In the genomic region with DNA sequence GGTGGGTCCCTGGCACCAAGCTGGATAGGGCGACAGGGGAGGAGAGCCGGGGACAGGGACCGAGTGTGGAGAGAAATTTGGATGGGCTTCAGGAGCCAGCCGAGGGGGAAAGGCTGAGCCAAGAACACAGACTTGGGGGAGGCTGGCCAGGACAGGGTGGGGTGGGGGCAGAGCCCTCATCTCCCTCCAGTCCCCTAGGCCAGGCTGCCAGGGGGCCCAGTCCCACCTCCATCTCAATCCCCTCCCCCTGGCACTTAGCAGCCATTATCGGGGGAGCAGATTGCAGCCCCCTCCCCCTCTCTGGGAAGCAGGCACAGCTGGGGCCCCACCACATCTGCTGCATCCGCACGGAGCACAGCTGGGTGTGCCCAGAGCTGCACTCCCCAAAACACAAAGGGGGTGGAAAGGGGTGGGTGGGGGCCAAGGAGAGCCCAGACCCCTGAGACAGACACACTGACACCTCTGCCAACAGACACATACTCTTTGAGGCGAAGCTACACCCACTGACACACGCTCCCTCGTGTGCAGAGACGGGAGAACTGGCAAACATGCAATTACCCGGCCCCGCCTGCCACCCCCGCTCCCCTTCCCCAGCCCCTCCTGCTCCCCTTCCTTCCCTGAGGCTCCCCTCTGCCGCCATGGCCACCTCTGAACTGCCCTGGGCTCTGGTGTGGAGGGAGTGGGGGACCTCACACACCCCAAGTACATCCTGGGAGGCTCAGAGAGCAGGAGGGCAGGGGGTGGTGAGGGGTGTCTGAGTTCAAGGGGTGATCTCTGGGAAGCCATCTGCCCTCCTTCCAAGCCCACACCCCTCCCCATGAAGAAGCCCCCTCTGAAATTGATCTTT, we compare ENCODE assay signal across 9 cellular contexts. TPM values are rescaled to one million over a fixed set of nuclear protein-coding genes. Genes with fewer than 3 reads are reported as not detected.
DNase-seq lines count a peak whose midpoint lies in the region; ATAC-seq, FAIRE-seq and TF ChIP-seq lines count a peak whose summit lies in the region.
"Had no signal": no experiment of that assay in that cellular context is flagged by ENCODE, and none has a peak within 500 bp of the region (broad histone marks: within the 10 kb centered on the region; RNA-seq: fewer than 3 reads in every experiment).

No MANE protein-coding gene starts in this region.

- H3F3A ChIP-seq in neural progenitor cell (ENCODE audit: low read depth), result peaks cover 50% of the 10 kb centered on the region

- CTCF ChIA-PET in K562 (lab: Yijun Ruan, JAX; ENCODE audit: low intra/inter-chr PET ratio), result interaction anchor here (0.7 to 1.4 kb wide), 3 partner anchors 14 to 107 kb away, joined by 3 to 8 read pairs (median 3); a partner anchor contains a TSS

- H2AFZ ChIP-seq in K562 (ENCODE audit: low read depth, low read length) (no peak overlapping the region), neural progenitor cell (replicated peaks) (no peak overlapping the region)

- H3K9me3 Mint-ChIP-seq in neural progenitor cell, result no peaks in the 10 kb centered on the region

- no peaks in the 10 kb centered on the region for H3K36me3 Mint-ChIP-seq in neural progenitor cell

- peak overlapping the region; percentile 78 for H3K4me2 ChIP-seq in K562 (ENCODE audit: insufficient read depth, low read length)
- peak overlapping the region; percentile 80 for H3K4me2 ChIP-seq in neural progenitor cell

- H3K4me1 ChIP-seq in K562 (replicated peaks in 1 of 2; ENCODE audit: control insufficient read depth in 2 of 2, insufficient read depth in 2 of 2, low read length in 2 of 2) (peaks cover 64 to 92% of the 10 kb centered on the region in 2 experiments), neural progenitor cell (peaks cover 72% of the 10 kb centered on the region)

- TF ChIP-seq POLR2A in K562 (conservative IDR thresholded peaks at IDR 0.05), result no peak; the same call in 1 of the 2 replicates

- H3K27me3 Mint-ChIP-seq in neural progenitor cell (ENCODE audit: insufficient read depth, low read depth), result peaks cover 22% of the 10 kb centered on the region

- H3K9me1 ChIP-seq in K562 (ENCODE audit: control insufficient read depth, insufficient read depth, low read length), result no peaks in the 10 kb centered on the region

- BruUV-seq in K562 (replicated peaks; lab: Mats Ljungman, UMichigan), result no TSS peak

- no peaks in the 10 kb centered on the region; the same call in 2 of the 3 replicates for H3K79me2 ChIP-seq in K562 (ENCODE audit: control insufficient read depth, insufficient read depth, low read length)
- no peaks in the 10 kb centered on the region for H3K79me2 ChIP-seq in neural progenitor cell (ENCODE audit: low read depth)

- H3K9ac ChIP-seq in K562 (ENCODE audit: insufficient read depth in 1 of 2, low read depth in 2 of 2, low read length in 2 of 2) (peak overlapping the region; percentile 63 to 78), neural progenitor cell (no peak overlapping the region)

- peak in 1 of 4 experiments; percentile 19 for DNase-seq in K562 (ENCODE audit: extremely low read depth in 1 of 4, low spot score in 3 of 4)
- DNase-seq in neural progenitor cell (ENCODE audit: low spot score), result no peak
- DNase-seq in activated CD4-positive, alpha-beta T cell treated with anti-CD3 and anti-CD28 coated beads for 1 hour, result no peak
- DNase-seq in GM13976 (ENCODE audit: low spot score), result no peak

- WGBS in K562 (ENCODE audit: insufficient coverage, low coverage, missing lambda C conversion rate), result 13% methylated on average over 1 of the region's 15 CpGs

- in situ Hi-C loops in K562 (cut with MboI), result no loop called here
- in situ Hi-C loops in GM13976 (cut with MboI; ENCODE audit: low sequenced_read_pairs, unreplicated experiment), result no loop called here

- peak overlapping the region; percentile 84 for H3K4me3 Mint-ChIP-seq in neural progenitor cell

- TF ChIP-seq RAD21 in K562 (CRISPR knock-in tag; conservative IDR thresholded peaks at IDR 0.05 in 1 of 2, IDR thresholded peaks at IDR 0.05 in 1 of 2), result no peak

- no peak for FAIRE-seq in K562 (lab: Jason Lieb, UNC)

- H3K9me3 ChIP-seq in K562 (replicated peaks; ENCODE audit: control insufficient read depth, insufficient read depth, low read depth, low read length), result no peaks in the 10 kb centered on the region
- no peaks in the 10 kb centered on the region for H3K9me3 ChIP-seq in neural progenitor cell (ENCODE audit: low read depth)

- ATAC-seq in GM18909 (IDR thresholded peaks at IDR 0.05; ENCODE audit: poor library complexity, unreplicated experiment) (peak; percentile 21), HG02973 (IDR thresholded peaks at IDR 0.05; ENCODE audit: unreplicated experiment) (peak; percentile 12), K562 (peak; percentile 14), GM18519 (IDR thresholded peaks at IDR 0.05; ENCODE audit: low FRiP score, unreplicated experiment) (no peak), GM21367 (IDR thresholded peaks at IDR 0.05; ENCODE audit: unreplicated experiment) (no peak)

- peaks cover 63% of the 10 kb centered on the region for H3K4me1 Mint-ChIP-seq in neural progenitor cell

- H3K36me3 ChIP-seq in K562 (ENCODE audit: control insufficient read depth, insufficient read depth, low read length) (peaks cover 35% of the 10 kb centered on the region; the same call in 1 of the 3 replicates), neural progenitor cell (no peaks in the 10 kb centered on the region)
- H3K36me3 ChIP-seq: cardiac muscle cell had no signal

- H3K27me3 ChIP-seq in K562 (ENCODE audit: control insufficient read depth in 2 of 2, insufficient read depth in 2 of 2, low read length in 2 of 2) (no peaks in the 10 kb centered on the region), neural progenitor cell (peaks cover 12% of the 10 kb centered on the region)
- H3K27me3 ChIP-seq: cardiac muscle cell had no signal

- H4K20me1 ChIP-seq in K562 (replicated peaks; ENCODE audit: control insufficient read depth, insufficient read depth, low read length) (no peaks in the 10 kb centered on the region), neural progenitor cell (ENCODE audit: low read depth) (no peaks in the 10 kb centered on the region)

- POLR2A ChIA-PET in K562 (lab: Yijun Ruan, JAX), result interaction anchor here (1.0 to 3.4 kb wide), 2 partner anchors 9 to 18 kb away, joined by 3 to 37 read pairs; a partner anchor contains a TSS

- no peak for TF ChIP-seq EP300 in K562 (IDR thresholded peaks at IDR 0.05; ENCODE audit: low read length)

- peak overlapping the region; percentile 91 for H3K27ac Mint-ChIP-seq in neural progenitor cell

- TF ChIP-seq CTCF in K562 (IDR thresholded peaks at IDR 0.05 in 2 of 3, conservative IDR thresholded peaks at IDR 0.05 in 1 of 3; ENCODE audit: insufficient read depth in 2 of 3, low read depth in 1 of 3, low read length in 3 of 3) (no peak), neural progenitor cell (IDR thresholded peaks at IDR 0.05) (no peak), GM13976 (IDR thresholded peaks at IDR 0.05; ENCODE audit: borderline replicate concordance, control extremely low read depth, extremely low read depth, insufficient read depth, missing control alignments) (no peak)

- intact Hi-C loops in K562 (cut with micrococcal nuclease), result no loop called here

- H3K4me3 ChIP-seq in K562, result no peak overlapping the region
- peak overlapping the region; percentile 43 for H3K4me3 ChIP-seq in neural progenitor cell

- H3K27ac ChIP-seq in K562 (ENCODE audit: extremely low read depth, low read depth, low read length) (peak overlapping the region; percentile 89), neural progenitor cell (no peak overlapping the region)
- H3K27ac ChIP-seq: cardiac muscle cell had no signal

RNA-seq across cellular contexts. Expression of a gene that starts 5.1 kb away (rescaled TPM):
- total RNA-seq in K562 (2011; cell fraction: chromatin; rRNA removed; ENCODE audit: low replicate concordance), result 14.4 and 30.7 TPM in 2 replicates
- total RNA-seq in K562 (2011; cell fraction: nucleolus; rRNA removed), result 21.7 and 26.1 TPM in 2 replicates
- total RNA-seq in K562 (2011; cell fraction: nucleoplasm; rRNA removed), result 15.1 and 18.3 TPM in 2 replicates
- total RNA-seq in K562 (2014; rRNA removed) (17.7 and 24.8 TPM in 2 replicates), K562 (2014; rRNA removed; fragmentation: Illumina TruSeq; extraction: Trizol) (2.3 and 3.8 TPM in 2 replicates), K562 (2015; rRNA removed; fragmentation: Illumina TruSeq; extraction: Trizol) (9.6 and 9.8 TPM in 2 replicates), K562 (2021) (13.5 and 14.7 TPM in 2 replicates), neural progenitor cell (ENCODE audit: low replicate concordance) (0.26 and 2.4 TPM in 2 replicates)
- polyA plus RNA-seq in K562 (2011; rRNA removed) (2.5 and 8.6 TPM in 2 replicates), K562 (2014; fragmentation: Illumina TruSeq; extraction: Trizol) (4.8 and 5.0 TPM in 2 replicates), K562 (2014; fragmentation: Nextera tagmentation; extraction: Ambion mirVana) (under 1 TPM; 0.07 to 0.08 TPM), K562 (2014; rRNA removed) (19.0 and 19.2 TPM in 2 replicates)
- polyA plus RNA-seq in K562 (2011; cell fraction: cytosol; rRNA removed), result 4.7 and 5.7 TPM in 2 replicates
- 48.9 and 62.7 TPM in 2 replicates for polyA plus RNA-seq in K562 (2011; cell fraction: nucleus; rRNA removed)
- 15.2 and 19.8 TPM in 2 replicates for polyA plus RNA-seq in K562 (2012)
- 2.5 and 4.5 TPM in 2 replicates for polyA minus RNA-seq in K562 (2011; rRNA and poly(A)+ RNA removed)
- 2.6 and 8.5 TPM in 2 replicates for polyA minus RNA-seq in K562 (2011; cell fraction: cytosol; rRNA and poly(A)+ RNA removed)
- polyA minus RNA-seq in K562 (2011; cell fraction: nucleus; rRNA and poly(A)+ RNA removed), result 13.9 and 26.5 TPM in 2 replicates

RNA-seq across cellular contexts. Expression of a gene that starts 10.5 kb away (rescaled TPM):
- total RNA-seq in K562 (2011; cell fraction: chromatin; rRNA removed; ENCODE audit: low replicate concordance), result 76.3 and 182 TPM in 2 replicates
- total RNA-seq in K562 (2011; cell fraction: nucleolus; rRNA removed), result 113 and 116 TPM in 2 replicates
- total RNA-seq in K562 (2011; cell fraction: nucleoplasm; rRNA removed), result 78.7 and 92.4 TPM in 2 replicates
- total RNA-seq in K562 (2014; rRNA removed) (66.7 and 93.8 TPM in 2 replicates), K562 (2014; rRNA removed; fragmentation: Illumina TruSeq; extraction: Trizol) (38.5 and 47.9 TPM in 2 replicates), K562 (2015; rRNA removed; fragmentation: Illumina TruSeq; extraction: Trizol) (59.6 and 65.4 TPM in 2 replicates), K562 (2021) (69.7 and 71.3 TPM in 2 replicates), neural progenitor cell (ENCODE audit: low replicate concordance) (23.8 and 49.3 TPM in 2 replicates)
- polyA plus RNA-seq in K562 (2011; rRNA removed) (101 and 108 TPM in 2 replicates), K562 (2014; fragmentation: Illumina TruSeq; extraction: Trizol) (82.1 and 90.5 TPM in 2 replicates), K562 (2014; fragmentation: Nextera tagmentation; extraction: Ambion mirVana) (10 to 100 TPM in 1 of 2 experiments, 1 to 10 TPM in 1; 7.0 to 24.7 TPM), K562 (2014; rRNA removed) (71.2 and 75.4 TPM in 2 replicates)
- polyA plus RNA-seq in K562 (2011; cell fraction: cytosol; rRNA removed), result 152 and 203 TPM in 2 replicates
- 219 and 235 TPM in 2 replicates for polyA plus RNA-seq in K562 (2011; cell fraction: nucleus; rRNA removed)
- polyA plus RNA-seq in K562 (2012), result 99.0 and 134 TPM in 2 replicates
- polyA minus RNA-seq in K562 (2011; rRNA and poly(A)+ RNA removed), result 73.2 and 103 TPM in 2 replicates
- 47.8 and 64.1 TPM in 2 replicates for polyA minus RNA-seq in K562 (2011; cell fraction: cytosol; rRNA and poly(A)+ RNA removed)
- polyA minus RNA-seq in K562 (2011; cell fraction: nucleus; rRNA and poly(A)+ RNA removed), result 38.2 and 59.0 TPM in 2 replicates

RNA-seq across cellular contexts. Expression of a gene that starts 34.5 kb away (rescaled TPM):
- total RNA-seq in K562 (2011; cell fraction: chromatin; rRNA removed; ENCODE audit: low replicate concordance), result 9.1 and 46.2 TPM in 2 replicates
- total RNA-seq in K562 (2011; cell fraction: nucleolus; rRNA removed), result 74.1 and 96.4 TPM in 2 replicates
- 36.0 and 36.5 TPM in 2 replicates for total RNA-seq in K562 (2011; cell fraction: nucleoplasm; rRNA removed)
- total RNA-seq in K562 (2014; rRNA removed), result 57.2 and 67.6 TPM in 2 replicates
- 1.5 and 2.0 TPM in 2 replicates for total RNA-seq in K562 (2014; rRNA removed; fragmentation: Illumina TruSeq; extraction: Trizol)
- 7.9 and 9.0 TPM in 2 replicates for total RNA-seq in K562 (2015; rRNA removed; fragmentation: Illumina TruSeq; extraction: Trizol)
- total RNA-seq in K562 (2021), result 40.1 and 41.1 TPM in 2 replicates
- polyA plus RNA-seq in K562 (2011; rRNA removed), result 9.9 and 14.8 TPM in 2 replicates
- 22.8 and 80.8 TPM in 2 replicates for polyA plus RNA-seq in K562 (2011; cell fraction: cytosol; rRNA removed)
- polyA plus RNA-seq in K562 (2011; cell fraction: nucleus; rRNA removed), result 25.6 and 44.2 TPM in 2 replicates
- 22.4 and 47.7 TPM in 2 replicates for polyA plus RNA-seq in K562 (2012)
- 2.6 and 11.5 TPM in 2 replicates for polyA plus RNA-seq in K562 (2014; fragmentation: Illumina TruSeq; extraction: Trizol)
- polyA plus RNA-seq in K562 (2014; fragmentation: Nextera tagmentation; extraction: Ambion mirVana), result under 1 TPM; 0.15 to 0.35 TPM
- 31.8 and 32.1 TPM in 2 replicates for polyA plus RNA-seq in K562 (2014; rRNA removed)
- polyA minus RNA-seq in K562 (2011; rRNA and poly(A)+ RNA removed), result 3.4 and 5.3 TPM in 2 replicates
- polyA minus RNA-seq in K562 (2011; cell fraction: cytosol; rRNA and poly(A)+ RNA removed), result 25.0 and 30.2 TPM in 2 replicates
- polyA minus RNA-seq in K562 (2011; cell fraction: nucleus; rRNA and poly(A)+ RNA removed), result 24.2 and 27.0 TPM in 2 replicates
- 6.7 and 27.7 TPM in 2 replicates for total RNA-seq in neural progenitor cell (ENCODE audit: low replicate concordance)

RNA-seq across cellular contexts. Expression of a gene that starts 34.7 kb away (rescaled TPM):
- total RNA-seq in K562 (2011; cell fraction: chromatin; rRNA removed; ENCODE audit: low replicate concordance), result 1.3 and 5.0 TPM in 2 replicates
- 4.3 and 6.5 TPM in 2 replicates for total RNA-seq in K562 (2011; cell fraction: nucleolus; rRNA removed)
- 3.1 and 3.4 TPM in 2 replicates for total RNA-seq in K562 (2011; cell fraction: nucleoplasm; rRNA removed)
- total RNA-seq in K562 (2014; rRNA removed), result 1.1 and 2.5 TPM in 2 replicates
- 0.38 and 0.47 TPM in 2 replicates for total RNA-seq in K562 (2014; rRNA removed; fragmentation: Illumina TruSeq; extraction: Trizol)
- 0.98 and 1.1 TPM in 2 replicates for total RNA-seq in K562 (2015; rRNA removed; fragmentation: Illumina TruSeq; extraction: Trizol)
- 2.4 and 3.8 TPM in 2 replicates for total RNA-seq in K562 (2021)
- 1.1 and 2.2 TPM in 2 replicates for polyA plus RNA-seq in K562 (2011; rRNA removed)
- 2.6 and 3.9 TPM in 2 replicates for polyA plus RNA-seq in K562 (2011; cell fraction: cytosol; rRNA removed)
- 19.4 and 26.1 TPM in 2 replicates for polyA plus RNA-seq in K562 (2011; cell fraction: nucleus; rRNA removed)
- polyA plus RNA-seq in K562 (2012), result 2.1 and 3.5 TPM in 2 replicates
- polyA plus RNA-seq in K562 (2014; fragmentation: Illumina TruSeq; extraction: Trizol), result 1.0 and 1.3 TPM in 2 replicates
- polyA plus RNA-seq in K562 (2014; fragmentation: Nextera tagmentation; extraction: Ambion mirVana), result under 1 TPM; 0.03 TPM
- polyA plus RNA-seq in K562 (2014; rRNA removed), result 2.5 and 2.7 TPM in 2 replicates
- polyA minus RNA-seq in K562 (2011; rRNA and poly(A)+ RNA removed), result 0.36 and 0.81 TPM in 2 replicates
- 0.95 and 1.0 TPM in 2 replicates for polyA minus RNA-seq in K562 (2011; cell fraction: cytosol; rRNA and poly(A)+ RNA removed)
- 1.5 and 1.7 TPM in 2 replicates for polyA minus RNA-seq in K562 (2011; cell fraction: nucleus; rRNA and poly(A)+ RNA removed)
- total RNA-seq in neural progenitor cell (ENCODE audit: low replicate concordance), result 0.79 and 2.3 TPM in 2 replicates

Comparison
In these comparisons a context has a peak if more than half of its experiments do, and no peak if none do; other contexts are left out.
1. ATAC-seq: peak in GM18909 (single experiment), HG02973 (single experiment) and K562 (single experiment); none in GM18519 (single experiment) and GM21367 (single experiment).